12 cellular contexts compared by ENCODE assay signal in the genomic region with DNA sequence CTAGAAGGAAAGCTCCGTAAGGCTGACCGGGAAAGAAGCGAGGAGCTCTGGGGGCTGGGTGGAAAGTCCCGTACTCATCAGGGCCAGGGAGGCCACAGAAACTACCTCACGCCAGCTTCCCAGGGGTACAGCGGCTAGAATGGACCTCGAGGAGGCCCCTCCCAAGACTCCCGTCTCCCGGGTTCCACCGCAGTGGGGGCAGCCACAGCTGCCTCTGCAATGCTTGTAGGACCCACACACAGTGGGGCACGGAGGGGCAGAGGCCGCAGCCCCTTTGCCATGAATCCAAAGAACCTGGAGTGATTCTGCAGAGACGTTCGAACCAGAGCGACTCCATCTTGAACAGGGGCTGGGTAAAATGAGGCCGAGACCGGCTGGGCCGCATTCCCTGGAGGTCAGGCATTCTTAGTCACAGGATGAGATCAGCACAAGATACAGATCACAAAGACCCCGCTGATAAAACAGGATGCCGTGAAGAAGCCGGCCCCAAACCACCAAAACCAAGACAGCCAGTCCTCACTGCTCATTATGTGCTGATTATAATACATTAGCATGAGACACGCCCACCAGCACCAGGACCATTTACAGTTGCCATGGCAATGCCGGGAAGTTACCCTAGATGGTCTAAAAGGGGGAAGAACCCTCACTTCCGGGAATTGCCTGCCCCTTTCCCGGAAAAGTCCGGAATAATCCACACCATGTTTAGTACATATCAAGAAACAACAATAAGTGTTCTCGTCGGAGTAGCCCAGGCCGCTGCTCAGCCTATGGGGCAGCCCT. TPM values are rescaled to one million over a fixed set of nuclear protein-coding genes. Genes with fewer than 3 reads are reported as not detected.
DNase-seq lines count a peak whose midpoint lies in the region; ATAC-seq and TF ChIP-seq lines count a peak whose summit lies in the region.
"Had no signal": no experiment of that assay in that cellular context is flagged by ENCODE, and none has a peak within 500 bp of the region (broad histone marks: within the 10 kb centered on the region; RNA-seq: fewer than 3 reads in every experiment).

No MANE protein-coding gene starts in this region.

- H3K4me1 ChIP-seq in gastroesophageal sphincter, result peaks cover 0 to 52% (median 8%) of the 10 kb centered on the region in 3 donors

- peaks cover 12% of the 10 kb centered on the region for H3K4me1 Mint-ChIP-seq in nephron

- H3K36me3 ChIP-seq in brain microvascular endothelial cell (replicated peaks) (no peaks in the 10 kb centered on the region), gastroesophageal sphincter (no peaks in the 10 kb centered on the region)
- H3K36me3 ChIP-seq: upper lobe of left lung had no signal

- DNase-seq in GM10266 (ENCODE audit: extremely low spot score) (peak; percentile 40), MV-4-11 (lab: John Stamatoyannopoulos, UW) (peak; percentile 7), brain microvascular endothelial cell (peak; percentile 49), UCSD-AML1 (lab: John Stamatoyannopoulos, UW; ENCODE audit: unreplicated experiment) (no peak)
- DNase-seq: activated CD4-positive, CD25-positive, alpha-beta regulatory T cell treated with anti-CD3 and anti-CD28 coated beads, Interleukin-2, amount 50 U/mL, for 72 hours had no signal

- ATAC-seq in HG03045 (IDR thresholded peaks at IDR 0.05; ENCODE audit: unreplicated experiment), result no peak
- ATAC-seq in gastroesophageal sphincter, result no peak
- no peak for ATAC-seq in GM19463 (IDR thresholded peaks at IDR 0.05; ENCODE audit: unreplicated experiment)

- H3K36me3 Mint-ChIP-seq in nephron (ENCODE audit: low read depth), result no peaks in the 10 kb centered on the region
- H3K36me3 Mint-ChIP-seq: activated naive CD4-positive, alpha-beta T cell treated with anti-CD3 and anti-CD28 coated beads, Interleukin-2, amount 50 U/mL, for 72 hours had no signal

- H3K9me3 Mint-ChIP-seq in nephron, result no peaks in the 10 kb centered on the region
- H3K9me3 Mint-ChIP-seq: activated naive CD4-positive, alpha-beta T cell treated with anti-CD3 and anti-CD28 coated beads, Interleukin-2, amount 50 U/mL, for 72 hours had no signal

- H3K4me3 ChIP-seq in brain microvascular endothelial cell (ENCODE audit: low read depth, low read length) (no peak overlapping the region), gastroesophageal sphincter (no peak overlapping the region)
- H3K4me3 ChIP-seq: upper lobe of left lung had no signal

- no peaks in the 10 kb centered on the region for H3K9me3 ChIP-seq in gastroesophageal sphincter
- H3K9me3 ChIP-seq: upper lobe of left lung had no signal

- no peak for TF ChIP-seq POLR2A in gastroesophageal sphincter (IDR thresholded peaks at IDR 0.05)

- H3K27ac ChIP-seq in brain microvascular endothelial cell (no peak overlapping the region), gastroesophageal sphincter (peak overlapping the region in 2 of 4 donors; percentile 31 to 76)

- H3K27ac Mint-ChIP-seq in nephron, result peak overlapping the region; percentile 47 to 77 (median 76)
- H3K27ac Mint-ChIP-seq: activated naive CD4-positive, alpha-beta T cell treated with anti-CD3 and anti-CD28 coated beads, Interleukin-2, amount 50 U/mL, for 72 hours had no signal

- TF ChIP-seq CTCF in GM10266 (IDR thresholded peaks at IDR 0.05; ENCODE audit: control insufficient read depth, insufficient read depth, low read depth, missing control alignments) (no peak), brain microvascular endothelial cell (IDR thresholded peaks at IDR 0.05; ENCODE audit: low read depth, low read length, missing control alignments) (no peak), nephron (IDR thresholded peaks at IDR 0.05; ENCODE audit: unreplicated experiment in 3 of 3) (no peak), gastroesophageal sphincter (IDR thresholded peaks at IDR 0.05) (no peak)

- no peak for TF ChIP-seq EP300 in gastroesophageal sphincter (IDR thresholded peaks at IDR 0.05)

- 45 to 53% methylated on average over 7 to 15 of the region's 29 CpGs for WGBS in gastroesophageal sphincter (ENCODE audit: low coverage in 1 of 2), 2 donors

- H3K27me3 Mint-ChIP-seq in nephron (ENCODE audit: low read depth), result no peaks in the 10 kb centered on the region

- H3K27me3 ChIP-seq in brain microvascular endothelial cell (replicated peaks) (no peaks in the 10 kb centered on the region), gastroesophageal sphincter (no peaks in the 10 kb centered on the region)

- no peak overlapping the region for H3K4me3 Mint-ChIP-seq in nephron

- in situ Hi-C loops in brain microvascular endothelial cell (cut with HindIII; ENCODE audit: low pct_ligation_motif_present, low sequenced_read_pairs), result no loop called here

RNA-seq across cellular contexts. Expression of a gene that starts 1.6 kb away (rescaled TPM):
- 10 to 100 TPM in 2 of 4 donors, 1 to 10 TPM in 2; 8.7 to 16.9 (median 10.3) TPM for total RNA-seq in gastroesophageal sphincter
- total RNA-seq: OCI-LY7 had no signal

RNA-seq across cellular contexts. Expression of a gene that starts 12.8 kb away (rescaled TPM):
- total RNA-seq in gastroesophageal sphincter, result 100 to 1,000 TPM in 2 of 4 donors, 10 to 100 TPM in 2; 59.8 to 137 (median 96.4) TPM
- total RNA-seq: OCI-LY7 had no signal

RNA-seq across cellular contexts. Expression of a gene that starts 15.6 kb away (rescaled TPM):
- 100 to 1,000 TPM; 121 to 215 (median 159) TPM for total RNA-seq in gastroesophageal sphincter

RNA-seq across cellular contexts. Expression of a gene that starts 23.5 kb away (rescaled TPM):
- 100 to 1,000 TPM in 2 of 4 donors, 10 to 100 TPM in 2; 31.6 to 248 (median 127) TPM for total RNA-seq in gastroesophageal sphincter

RNA-seq across cellular contexts. Expression of a gene that starts 26.8 kb away (rescaled TPM):
- 1 to 10 TPM in 1 of 4 donors, under 1 TPM in 2, not detected in 1; 0.47 to 1.1 (median 0.94) TPM for total RNA-seq in gastroesophageal sphincter
